ENCODE assay signal across 8 cellular contexts in genomic region chr7:157502701-157503111, GRCh38.
DNase-seq lines count a peak whose midpoint lies in the region; ATAC-seq and TF ChIP-seq lines count a peak whose summit lies in the region.

No MANE protein-coding gene starts in this region.

- H2AFZ ChIP-seq in MM.1S (ENCODE audit: low read length) (0 out of 2 replicates have a peak overlapping the region, but pooled peaks have one; percentile 11), hepatocyte (no peak overlapping the region)

- H3K4me3 Mint-ChIP-seq in immature natural killer cell = peak overlapping the region; percentile 42 to 75 (median 69)
- peak overlapping the region; percentile 44 for H3K4me3 Mint-ChIP-seq in stimulated activated memory B cell treated with anti-CD40 and anti-IgM and Interleukin-4, amounts not matched to agents 10 μg/mL and 1 μg/mL and 100 μg/mL, for 72 hours

- H3K27me3 ChIP-seq in MM.1S (replicated peaks; ENCODE audit: insufficient read depth, low read length) (peaks cover 93% of the 10 kb centered on the region), hepatocyte (no peaks in the 10 kb centered on the region)

- H4K20me1 ChIP-seq in MM.1S (ENCODE audit: insufficient read depth, low read length) = no peaks in the 10 kb centered on the region
- H4K20me1 ChIP-seq in hepatocyte (ENCODE audit: insufficient read depth, poor library complexity, severe bottlenecking) = no peaks in the 10 kb centered on the region

- H3K4me2 ChIP-seq in MM.1S (ENCODE audit: low read depth, low read length) = peak overlapping the region; percentile 38; the same call in 1 of the 2 replicates
- H3K4me2 ChIP-seq in hepatocyte = no peak overlapping the region

- H3K79me2 ChIP-seq in MM.1S (ENCODE audit: low read length) = no peaks in the 10 kb centered on the region
- no peaks in the 10 kb centered on the region for H3K79me2 ChIP-seq in hepatocyte

- DNase-seq in MM.1S = no peak
- peak; percentile 37 for DNase-seq in activated T-cell treated with anti-CD3 and anti-CD28 coated beads for 24 hours (ENCODE audit: low read depth)
- peak; percentile 58 to 65 (median 61) for DNase-seq in immature natural killer cell
- no peak for DNase-seq in kidney glomerular epithelial cell (lab: John Stamatoyannopoulos, UW)
- no peak for DNase-seq in NCI-H1092 (lab: John Stamatoyannopoulos, UW)
- DNase-seq in AML-193 (lab: John Stamatoyannopoulos, UW) = no peak
- DNase-seq in hepatocyte (ENCODE audit: low spot score) = no peak

- peaks cover 0 to 1% (median 0%) of the 10 kb centered on the region in 6 donors for H3K9me3 Mint-ChIP-seq in immature natural killer cell
- no peaks in the 10 kb centered on the region for H3K9me3 Mint-ChIP-seq in stimulated activated memory B cell treated with anti-CD40 and anti-IgM and Interleukin-4, amounts not matched to agents 10 μg/mL and 1 μg/mL and 100 μg/mL, for 72 hours

- H3K36me3 ChIP-seq in MM.1S (replicated peaks; ENCODE audit: insufficient read depth, low read length) (no peaks in the 10 kb centered on the region), hepatocyte (replicated peaks; ENCODE audit: insufficient read depth, low read depth) (no peaks in the 10 kb centered on the region)

- WGBS in hepatocyte (ENCODE audit: low lambda C conversion rate, missing lambda C conversion rate) = 69% methylated on average over 12 of the region's 12 CpGs

- H3K4me3 ChIP-seq in MM.1S (ENCODE audit: low read length) (peak overlapping the region; percentile 23; the same call in 1 of the 2 replicates), hepatocyte (no peak overlapping the region)

- no peaks in the 10 kb centered on the region for H3F3A ChIP-seq in MM.1S (ENCODE audit: insufficient read depth, low read length)

- H3K36me3 Mint-ChIP-seq in immature natural killer cell = no peaks in the 10 kb centered on the region
- no peaks in the 10 kb centered on the region for H3K36me3 Mint-ChIP-seq in stimulated activated memory B cell treated with anti-CD40 and anti-IgM and Interleukin-4, amounts not matched to agents 10 μg/mL and 1 μg/mL and 100 μg/mL, for 72 hours

- H3K27me3 Mint-ChIP-seq in immature natural killer cell (ENCODE audit: low read depth in 3 of 3) = peaks cover 8 to 18% (median 13%) of the 10 kb centered on the region in 3 donors
- H3K27me3 Mint-ChIP-seq in stimulated activated memory B cell treated with anti-CD40 and anti-IgM and Interleukin-4, amounts not matched to agents 10 μg/mL and 1 μg/mL and 100 μg/mL, for 72 hours = peaks cover 84% of the 10 kb centered on the region

- H3K4me1 ChIP-seq in MM.1S (ENCODE audit: low read length) = no peaks in the 10 kb centered on the region
- no peaks in the 10 kb centered on the region for H3K4me1 ChIP-seq in hepatocyte (ENCODE audit: insufficient read depth)

- H3K9me2 ChIP-seq in MM.1S (replicated peaks; ENCODE audit: insufficient read depth, low read length) (no peaks in the 10 kb centered on the region), hepatocyte (replicated peaks; ENCODE audit: insufficient read depth) (no peaks in the 10 kb centered on the region)

- peak overlapping the region; percentile 65 to 92 (median 80) for H3K27ac Mint-ChIP-seq in immature natural killer cell
- H3K27ac Mint-ChIP-seq in stimulated activated memory B cell treated with anti-CD40 and anti-IgM and Interleukin-4, amounts not matched to agents 10 μg/mL and 1 μg/mL and 100 μg/mL, for 72 hours = peak overlapping the region; percentile 22

- TF ChIP-seq CTCF in MM.1S (IDR thresholded peaks at IDR 0.05; ENCODE audit: low read length) = no peak
- no peak for TF ChIP-seq CTCF in hepatocyte (IDR thresholded peaks at IDR 0.05; ENCODE audit: poor library complexity)

- H3K27ac ChIP-seq in MM.1S (ENCODE audit: low read length) (no peak overlapping the region), hepatocyte (no peak overlapping the region)

- no peak for ATAC-seq in stimulated activated memory B cell treated with anti-CD40 and anti-IgM and Interleukin-4, amounts not matched to agents 10 μg/mL and 1 μg/mL and 100 μg/mL, for 72 hours

- peaks cover 20 to 24% of the 10 kb centered on the region in 2 donors for H3K4me1 Mint-ChIP-seq in immature natural killer cell
- H3K4me1 Mint-ChIP-seq in stimulated activated memory B cell treated with anti-CD40 and anti-IgM and Interleukin-4, amounts not matched to agents 10 μg/mL and 1 μg/mL and 100 μg/mL, for 72 hours = peaks cover 13% of the 10 kb centered on the region

- H3K9me3 ChIP-seq in MM.1S (replicated peaks; ENCODE audit: insufficient read depth, low read length) = no peaks in the 10 kb centered on the region
- H3K9me3 ChIP-seq in hepatocyte (ENCODE audit: low read depth) = no peaks in the 10 kb centered on the region

- no peak overlapping the region for H3K9ac ChIP-seq in MM.1S (ENCODE audit: low read length)

Comparison
In these comparisons a context has a peak if more than half of its experiments do, and no peak if none do; other contexts are left out.
1. DNase-seq: peak in activated T-cell treated with anti-CD3 and anti-CD28 coated beads for 24 hours (single experiment) and immature natural killer cell (3 of 3); none in MM.1S (single experiment), kidney glomerular epithelial cell (single experiment), NCI-H1092 (single experiment), AML-193 (0 of 2) and hepatocyte (single experiment).